ENCODE assay signal across 16 cellular contexts in the genomic region with DNA sequence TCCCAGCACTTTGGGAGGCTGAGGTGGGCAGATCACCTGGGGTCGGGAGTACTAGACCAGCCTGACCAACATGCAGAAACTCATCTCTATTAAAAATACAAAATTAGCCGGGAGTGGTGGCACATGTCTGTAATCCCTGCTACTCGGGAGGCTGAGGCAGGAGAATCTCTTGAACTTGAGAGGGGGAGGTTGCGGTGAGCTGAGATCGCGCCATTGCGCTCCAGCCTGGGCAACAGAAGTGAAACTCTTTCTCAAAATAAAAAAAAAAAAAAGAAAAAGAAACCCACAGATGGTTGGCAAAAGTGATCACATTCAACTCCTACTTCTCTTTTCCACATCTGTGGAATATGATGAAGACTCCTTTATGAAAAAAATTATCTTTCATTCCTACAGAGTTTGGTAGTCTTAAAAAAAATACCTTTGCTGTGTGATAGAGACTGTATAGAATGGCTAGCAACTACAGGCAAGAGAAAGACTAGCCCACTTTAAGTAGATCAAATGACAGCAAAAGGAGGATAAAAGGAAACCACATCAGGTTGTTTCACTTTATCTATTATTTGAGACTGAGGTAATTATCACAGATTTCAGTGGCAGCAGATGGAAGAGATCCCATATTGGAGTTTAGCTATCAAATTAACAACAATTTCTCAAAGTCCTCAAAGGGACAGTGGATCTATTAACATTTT.
"Had no signal": no experiment of that assay in that cellular context is flagged by ENCODE, and none has a peak within 500 bp of the region (broad histone marks: within the 10 kb centered on the region; RNA-seq: fewer than 3 reads in every experiment).

No MANE protein-coding gene starts in this region.

- H3K9me3 Mint-ChIP-seq: activated CD4-positive, alpha-beta memory T cell treated with anti-CD3 and anti-CD28 coated beads for 36 hours; activated T-cell treated with anti-CD3 and anti-CD28 coated beads, Interleukin-2, amount 50 U/mL, for 4 hours; naive thymus-derived CD8-positive, alpha-beta T cell; stimulated activated naive B cell treated with anti-CD40 and anti-IgM and Interleukin-4, amounts not matched to agents 10 μg/mL and 1 μg/mL and 100 μg/mL, for 72 hours; T-helper 2 cell treated with Interferon-gamma antibody and Interleukin-4, amounts not matched to agents 5 μg/mL and 100 μg/mL, for 36 hours had no signal

- H3K4me3 ChIP-seq: breast epithelium, esophagus squamous epithelium, lung, psoas muscle, right lobe of liver, transverse colon had no signal

- ATAC-seq: activated T-cell treated with anti-CD3 and anti-CD28 coated beads, Interleukin-2, amount 50 U/mL, for 4 hours; left cardiac atrium; naive thymus-derived CD8-positive, alpha-beta T cell; psoas muscle; right lobe of liver; stimulated activated naive B cell treated with anti-CD40 and anti-IgM and Interleukin-4, amounts not matched to agents 10 μg/mL and 1 μg/mL and 100 μg/mL, for 72 hours had no signal

- H3K36me3 ChIP-seq: breast epithelium, esophagus squamous epithelium, right lobe of liver had no signal

- H3K4me3 Mint-ChIP-seq: activated CD4-positive, alpha-beta memory T cell treated with anti-CD3 and anti-CD28 coated beads for 36 hours; activated naive CD8-positive, alpha-beta T cell; activated T-cell treated with anti-CD3 and anti-CD28 coated beads, Interleukin-2, amount 50 U/mL, for 4 hours; naive thymus-derived CD8-positive, alpha-beta T cell; stimulated activated naive B cell treated with anti-CD40 and anti-IgM and Interleukin-4, amounts not matched to agents 10 μg/mL and 1 μg/mL and 100 μg/mL, for 72 hours; T-helper 2 cell treated with Interferon-gamma antibody and Interleukin-4, amounts not matched to agents 5 μg/mL and 100 μg/mL, for 36 hours had no signal

- H3K36me3 Mint-ChIP-seq: activated CD4-positive, alpha-beta memory T cell treated with anti-CD3 and anti-CD28 coated beads for 36 hours had no signal

- H3K4me1 ChIP-seq: breast epithelium, esophagus squamous epithelium, psoas muscle, right lobe of liver, transverse colon had no signal

- H3K27me3 ChIP-seq: breast epithelium, esophagus squamous epithelium, right lobe of liver, transverse colon had no signal

- H3K9me3 ChIP-seq: breast epithelium, esophagus squamous epithelium, psoas muscle, right lobe of liver, transverse colon had no signal

- H3K27ac Mint-ChIP-seq: activated CD4-positive, alpha-beta memory T cell treated with anti-CD3 and anti-CD28 coated beads for 36 hours; activated naive CD8-positive, alpha-beta T cell; stimulated activated naive B cell treated with anti-CD40 and anti-IgM and Interleukin-4, amounts not matched to agents 10 μg/mL and 1 μg/mL and 100 μg/mL, for 72 hours; T-helper 2 cell treated with Interferon-gamma antibody and Interleukin-4, amounts not matched to agents 5 μg/mL and 100 μg/mL, for 36 hours had no signal

- H3K27me3 Mint-ChIP-seq: activated CD4-positive, alpha-beta memory T cell treated with anti-CD3 and anti-CD28 coated beads for 36 hours; activated naive CD8-positive, alpha-beta T cell; naive thymus-derived CD8-positive, alpha-beta T cell; stimulated activated naive B cell treated with anti-CD40 and anti-IgM and Interleukin-4, amounts not matched to agents 10 μg/mL and 1 μg/mL and 100 μg/mL, for 72 hours had no signal

- H3K27ac ChIP-seq: breast epithelium, esophagus squamous epithelium, psoas muscle, right lobe of liver, transverse colon had no signal

- DNase-seq: activated CD4-positive, alpha-beta memory T cell treated with anti-CD3 and anti-CD28 coated beads for 36 hours; activated gamma-delta T cell; activated T-cell treated with anti-CD3 and anti-CD28 coated beads, Interleukin-2, amount 50 U/mL, for 4 hours; esophagus squamous epithelium; foreskin fibroblast; glutamatergic neuron; left cardiac atrium; naive thymus-derived CD8-positive, alpha-beta T cell; psoas muscle; right lobe of liver; stimulated activated naive B cell treated with anti-CD40 and anti-IgM and Interleukin-4, amounts not matched to agents 10 μg/mL and 1 μg/mL and 100 μg/mL, for 72 hours; transverse colon had no signal
